1 cellular context compared by ENCODE assay signal in genomic region chr17:15287533-15288267, GRCh38.
TF ChIP-seq lines count a peak whose summit lies in the region.

No MANE protein-coding gene starts in this region.

TF ChIP-seq in A549, 52 proteins besides CTCF, POLR2A, EP300 and RAD21:
- TF ChIP-seq ELK1 (IDR thresholded peaks at IDR 0.05; ENCODE audit: low read depth, low read length): no peak
- TF ChIP-seq PHF8 (IDR thresholded peaks at IDR 0.05; ENCODE audit: borderline replicate concordance, low read depth): no peak
- TF ChIP-seq CBX2 (IDR thresholded peaks at IDR 0.05; ENCODE audit: borderline replicate concordance, low read depth): no peak
- no peak for TF ChIP-seq ESRRA (IDR thresholded peaks at IDR 0.05; ENCODE audit: borderline replicate concordance, low read length)
- TF ChIP-seq MYC (IDR thresholded peaks at IDR 0.05; ENCODE audit: borderline replicate concordance, low read length): no peak
- TF ChIP-seq FOXS1 (CRISPR knock-in tag; IDR thresholded peaks at IDR 0.05): no peak
- TF ChIP-seq PBX3 (IDR thresholded peaks at IDR 0.05): no peak
- no peak for TF ChIP-seq MAX (IDR thresholded peaks at IDR 0.05)
TF ChIP-seq in A549: peak in this region for 0.
